2 cellular contexts compared by ENCODE assay signal in the genomic region with DNA sequence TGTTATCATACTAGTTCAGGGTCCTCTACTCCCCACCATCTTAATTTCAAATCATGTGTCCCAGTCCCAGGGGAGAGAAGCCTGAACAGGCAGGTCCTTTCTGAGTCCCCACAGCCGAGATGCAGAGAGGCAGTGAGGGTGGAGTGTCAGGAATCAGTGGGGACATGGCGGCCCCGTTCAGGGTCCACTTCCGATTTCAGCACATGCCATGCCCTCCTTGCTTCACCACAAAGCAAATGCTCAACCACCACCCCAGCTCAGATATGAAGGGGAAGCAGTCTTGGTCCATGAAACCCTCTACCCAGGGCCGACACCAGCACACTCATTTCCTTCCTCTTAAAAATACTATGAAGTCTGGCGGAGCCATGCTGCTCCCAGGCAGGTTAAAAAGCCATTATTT.
TF ChIP-seq lines count a peak whose summit lies in the region.

No MANE protein-coding gene starts in this region.

TF ChIP-seq in K562, 482 proteins besides CTCF, POLR2A, EP300 and RAD21:
- no peak for TF ChIP-seq MECOM (CRISPR knock-in tag; IDR thresholded peaks at IDR 0.05)
- no peak for TF ChIP-seq PRMT5 (CRISPR knock-in tag; IDR thresholded peaks at IDR 0.05)
- TF ChIP-seq, protein P1, sequence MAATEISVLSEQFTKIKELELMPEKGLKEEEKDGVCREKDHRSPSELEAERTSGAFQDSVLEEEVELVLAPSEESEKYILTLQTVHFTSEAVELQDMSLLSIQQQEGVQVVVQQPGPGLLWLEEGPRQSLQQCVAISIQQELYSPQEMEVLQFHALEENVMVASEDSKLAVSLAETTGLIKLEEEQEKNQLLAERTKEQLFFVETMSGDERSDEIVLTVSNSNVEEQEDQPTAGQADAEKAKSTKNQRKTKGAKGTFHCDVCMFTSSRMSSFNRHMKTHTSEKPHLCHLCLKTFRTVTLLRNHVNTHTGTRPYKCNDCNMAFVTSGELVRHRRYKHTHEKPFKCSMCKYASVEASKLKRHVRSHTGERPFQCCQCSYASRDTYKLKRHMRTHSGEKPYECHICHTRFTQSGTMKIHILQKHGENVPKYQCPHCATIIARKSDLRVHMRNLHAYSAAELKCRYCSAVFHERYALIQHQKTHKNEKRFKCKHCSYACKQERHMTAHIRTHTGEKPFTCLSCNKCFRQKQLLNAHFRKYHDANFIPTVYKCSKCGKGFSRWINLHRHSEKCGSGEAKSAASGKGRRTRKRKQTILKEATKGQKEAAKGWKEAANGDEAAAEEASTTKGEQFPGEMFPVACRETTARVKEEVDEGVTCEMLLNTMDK (IDR thresholded peaks at IDR 0.05; ENCODE audit: borderline replicate concordance, insufficient read depth, low read depth, low read length, poor library complexity, severe bottlenecking) = no peak

TF ChIP-seq in WTC11, 78 proteins besides CTCF, POLR2A, EP300 and RAD21:
- TF ChIP-seq FOXJ3 (CRISPR knock-in tag; IDR thresholded peaks at IDR 0.05; ENCODE audit: borderline replicate concordance) = no peak
